ENCODE assay signal across 11 cellular contexts in genomic region chr9:72361227-72361626, GRCh38. TPM values are rescaled to one million over a fixed set of nuclear protein-coding genes. Genes with fewer than 3 reads are reported as not detected.
DNase-seq lines count a peak whose midpoint lies in the region; ATAC-seq and TF ChIP-seq lines count a peak whose summit lies in the region.
"Had no signal": no experiment of that assay in that cellular context is flagged by ENCODE, and none has a peak within 500 bp of the region (broad histone marks: within the 10 kb centered on the region; RNA-seq: fewer than 3 reads in every experiment).

No MANE protein-coding gene starts in this region.

- no peak for TF ChIP-seq CTCF in CD8-positive, alpha-beta T cell (IDR thresholded peaks at IDR 0.05)
- TF ChIP-seq CTCF in fibroblast of the aortic adventitia (IDR thresholded peaks at IDR 0.05; ENCODE audit: insufficient read depth, low read length) (no peak), prostate gland (IDR thresholded peaks at IDR 0.05) (no peak)

- 10% methylated on average over 3 of the region's 3 CpGs for WGBS in prostate gland

- H3K4me3 Mint-ChIP-seq in CD8-positive, alpha-beta T cell, result peak overlapping the region; percentile 11
- H3K4me3 Mint-ChIP-seq in T-cell, result peak overlapping the region; percentile 12 to 28 (median 25)

- peaks cover 77% of the 10 kb centered on the region for H3K4me1 Mint-ChIP-seq in CD8-positive, alpha-beta T cell (ENCODE audit: low read depth)
- H3K4me1 Mint-ChIP-seq in T-cell, result peaks cover 77 to 80% (median 77%) of the 10 kb centered on the region in 3 donors

- H3K27ac ChIP-seq in CD8-positive, alpha-beta T cell (ENCODE audit: low read depth, low read length), result no peak overlapping the region
- peak overlapping the region; percentile 100 for H3K27ac ChIP-seq in prostate gland

- H3K27me3 ChIP-seq in CD8-positive, alpha-beta T cell (ENCODE audit: insufficient read depth, low read length), result no peaks in the 10 kb centered on the region
- H3K27me3 ChIP-seq in prostate gland (replicated peaks; ENCODE audit: insufficient read depth), result no peaks in the 10 kb centered on the region

- DNase-seq in CD8-positive, alpha-beta T cell, result no peak
- DNase-seq in T-cell (no peak), fibroblast of the aortic adventitia (ENCODE audit: low read depth) (peak; percentile 48), prostate gland (ENCODE audit: low spot score) (no peak), head of caudate nucleus (no peak), NCI-H2171 (lab: John Stamatoyannopoulos, UW) (no peak), NCI-H526 (lab: John Stamatoyannopoulos, UW) (no peak)
- DNase-seq: activated effector memory CD4-positive, alpha-beta T cell treated with Interleukin-2 at 50 U/mL for 16 hours; naive B cell; NK-92 treated with Interleukin-12 subunit alpha and Interleukin-12 subunit beta, amount 100 ng/mL, for 24 hours had no signal

- POLR2A ChIA-PET in CD8-positive, alpha-beta T cell (lab: Charles Lee), result no interaction called here
- POLR2A ChIA-PET in T-cell (lab: Charles Lee), result no interaction called here

- H3K9me3 Mint-ChIP-seq in CD8-positive, alpha-beta T cell, result no peaks in the 10 kb centered on the region
- no peaks in the 10 kb centered on the region for H3K9me3 Mint-ChIP-seq in T-cell
- H3K9me3 Mint-ChIP-seq: naive B cell had no signal

- H3K27ac Mint-ChIP-seq in CD8-positive, alpha-beta T cell, result no peak overlapping the region
- H3K27ac Mint-ChIP-seq in T-cell, result peak overlapping the region in 1 of 2 donors; percentile 45

- H3K4me1 ChIP-seq in CD8-positive, alpha-beta T cell (ENCODE audit: insufficient read depth, low read length), result peaks cover 62% of the 10 kb centered on the region
- no peaks in the 10 kb centered on the region for H3K4me1 ChIP-seq in prostate gland (replicated peaks)

- no peaks in the 10 kb centered on the region for H3K9me3 ChIP-seq in CD8-positive, alpha-beta T cell (ENCODE audit: low read length)
- H3K9me3 ChIP-seq in prostate gland, result no peaks in the 10 kb centered on the region

- ATAC-seq in CD8-positive, alpha-beta T cell, result no peak
- no peak for ATAC-seq in T-cell (replicated peaks in 1 of 4)
- no peak for ATAC-seq in HG03342 (IDR thresholded peaks at IDR 0.05; ENCODE audit: unreplicated experiment)

- TF ChIP-seq POLR2A in prostate gland (IDR thresholded peaks at IDR 0.05), result no peak

- peaks cover 25% of the 10 kb centered on the region for H3K36me3 ChIP-seq in CD8-positive, alpha-beta T cell (ENCODE audit: insufficient read depth, low read length)
- no peaks in the 10 kb centered on the region for H3K36me3 ChIP-seq in prostate gland

- no peaks in the 10 kb centered on the region for H3K27me3 Mint-ChIP-seq in CD8-positive, alpha-beta T cell (ENCODE audit: low read depth)
- H3K27me3 Mint-ChIP-seq in T-cell, result no peaks in the 10 kb centered on the region
- H3K27me3 Mint-ChIP-seq: naive B cell had no signal

- no peak overlapping the region for H3K4me3 ChIP-seq in CD8-positive, alpha-beta T cell (ENCODE audit: low read depth, low read length)
- H3K4me3 ChIP-seq in fibroblast of the aortic adventitia (ENCODE audit: low read depth, low read length) (peak overlapping the region; percentile 77), prostate gland (peak overlapping the region in 1 of 2 donors; percentile 98)

- intact Hi-C loops in CD8-positive, alpha-beta T cell (cut with DNase I, micrococcal nuclease), result loop anchor here in 1 of 2 experiments (5.0 to 10.0 kb wide), 4 partner anchors 449 to 1936 kb away; partner anchors contain the start of genes ABHD17B, C9orf85 and CEMIP2
- intact Hi-C loops in prostate gland (cut with DNase I), result loop anchor here (2.0 kb wide), 1 partner anchor 232 kb away; no protein-coding TSS in a partner anchor
- intact Hi-C loops in head of caudate nucleus (cut with DNase I), result no loop called here

- peaks cover 60% of the 10 kb centered on the region for H3K36me3 Mint-ChIP-seq in CD8-positive, alpha-beta T cell
- peaks cover 28% of the 10 kb centered on the region for H3K36me3 Mint-ChIP-seq in T-cell

- CTCF ChIA-PET in CD8-positive, alpha-beta T cell (lab: Charles Lee), result no interaction called here
- CTCF ChIA-PET in T-cell (lab: Charles Lee), result interaction anchor here in 1 of 2 donors (0.6 kb wide), 1 partner anchor 26 kb away, joined by 3 read pairs; no protein-coding TSS in a partner anchor

RNA-seq across cellular contexts. Expression of gene ZFAND5, which starts 3.8 kb away (rescaled TPM):
- 100 to 1,000 TPM; 355 to 361 TPM for total RNA-seq in CD8-positive, alpha-beta T cell
- total RNA-seq in T-cell, result 100 to 1,000 TPM; 112 to 275 (median 118) TPM
- total RNA-seq in fibroblast of the aortic adventitia (ENCODE audit: low replicate concordance), result 112 and 132 TPM in 2 replicates
- total RNA-seq in prostate gland, result 100 to 1,000 TPM; 143 to 288 TPM
